ENCODE assay signal across 8 cellular contexts in genomic region chr1:48061162-48062136, GRCh38.
A peak's percentile ranks its signal among the peaks of the same experiment; 100 is the strongest.
DNase-seq lines count a peak whose midpoint lies in the region; ATAC-seq lines count a peak whose summit lies in the region.

No MANE protein-coding gene starts in this region.

- DNase-seq in C1 segment of cervical spinal cord (lab: John Stamatoyannopoulos, UW) (peak in 9 of 14 donors; percentile 0 to 31 (median 11)), NCI-H524 (lab: John Stamatoyannopoulos, UW) (peak; percentile 20 to 77), astrocyte of the hippocampus (ENCODE audit: low read depth, low spot score) (peak; percentile 71), iPS DF 4.7 (ENCODE audit: extremely low read depth, low spot score) (peak; percentile 30), 8988T (no peak)
- DNase-seq in stimulated activated naive CD8-positive, alpha-beta T cell treated with anti-CD3 and anti-CD28 coated beads, Interleukin-15, Interleukin-2, amounts not matched to agents 100 U/mL and 50 U/mL, for 24 hours: peak; percentile 30

- ATAC-seq in GM18861 (IDR thresholded peaks at IDR 0.05; ENCODE audit: unreplicated experiment) (peak; percentile 74), HG03175 (IDR thresholded peaks at IDR 0.05; ENCODE audit: unreplicated experiment) (peak; percentile 84)
- ATAC-seq in stimulated activated naive CD8-positive, alpha-beta T cell treated with anti-CD3 and anti-CD28 coated beads, Interleukin-15, Interleukin-2, amounts not matched to agents 100 U/mL and 50 U/mL, for 24 hours: no peak
